Comparison of ENCODE assay signal across 8 cellular contexts in genomic region chr1:209747580-209748262, GRCh38. TPM values are rescaled to one million over a fixed set of nuclear protein-coding genes. Genes with fewer than 3 reads are reported as not detected.
A peak's percentile ranks its signal among the peaks of the same experiment; 100 is the strongest.
DNase-seq lines count a peak whose midpoint lies in the region; ATAC-seq and TF ChIP-seq lines count a peak whose summit lies in the region.

No MANE protein-coding gene starts in this region.

- no peaks in the 10 kb centered on the region for H3K4me1 ChIP-seq in Panc1 (ENCODE audit: control insufficient read depth, insufficient read depth, low read length)

- H3K9me3 ChIP-seq in Panc1 (ENCODE audit: control insufficient read depth, insufficient read depth, low read depth, low read length), result no peaks in the 10 kb centered on the region

- H3K27ac ChIP-seq in Panc1 (ENCODE audit: low read length), result no peak overlapping the region

- TF ChIP-seq CTCF in Panc1 (IDR thresholded peaks at IDR 0.05), result peak; percentile 95
- TF ChIP-seq CTCF in fibroblast of the aortic adventitia (IDR thresholded peaks at IDR 0.05; ENCODE audit: insufficient read depth, low read length), result peak; percentile 83
- TF ChIP-seq CTCF in nephron progenitor cell (IDR thresholded peaks at IDR 0.05), result peak; percentile 89

- H3K36me3 ChIP-seq in Panc1 (ENCODE audit: control insufficient read depth, insufficient read depth, low read length), result no peaks in the 10 kb centered on the region

- no peaks in the 10 kb centered on the region for H3K27me3 Mint-ChIP-seq in activated T-helper 2 cell treated with anti-CD3 and anti-CD28 coated beads, Interferon-gamma antibody, Interleukin-2, Interleukin-4, amounts not matched to agents 10 μg/mL and 5 μg/mL and 100 μg/mL, durations not matched to agents 14 hours and 24 hours and 36 hours (ENCODE audit: low read depth)
- peaks cover 27% of the 10 kb centered on the region for H3K27me3 Mint-ChIP-seq in nephron progenitor cell (ENCODE audit: low read depth, poor library complexity)

- H3K4me3 ChIP-seq in Panc1 (ENCODE audit: low read depth in 2 of 2, low read length in 2 of 2) (peak overlapping the region; percentile 21 to 49), fibroblast of the aortic adventitia (ENCODE audit: low read depth, low read length) (peak overlapping the region; percentile 38)

- H3K36me3 Mint-ChIP-seq in activated T-helper 2 cell treated with anti-CD3 and anti-CD28 coated beads, Interferon-gamma antibody, Interleukin-2, Interleukin-4, amounts not matched to agents 10 μg/mL and 5 μg/mL and 100 μg/mL, durations not matched to agents 14 hours and 24 hours and 36 hours (ENCODE audit: low read depth), result no peaks in the 10 kb centered on the region
- H3K36me3 Mint-ChIP-seq in nephron progenitor cell (ENCODE audit: low read depth), result no peaks in the 10 kb centered on the region

- H3K27ac Mint-ChIP-seq in activated T-helper 2 cell treated with anti-CD3 and anti-CD28 coated beads, Interferon-gamma antibody, Interleukin-2, Interleukin-4, amounts not matched to agents 10 μg/mL and 5 μg/mL and 100 μg/mL, durations not matched to agents 14 hours and 24 hours and 36 hours, result peak overlapping the region; percentile 92
- H3K27ac Mint-ChIP-seq in nephron progenitor cell, result no peak overlapping the region

- peak overlapping the region; percentile 72 for H3K4me3 Mint-ChIP-seq in activated T-helper 2 cell treated with anti-CD3 and anti-CD28 coated beads, Interferon-gamma antibody, Interleukin-2, Interleukin-4, amounts not matched to agents 10 μg/mL and 5 μg/mL and 100 μg/mL, durations not matched to agents 14 hours and 24 hours and 36 hours (ENCODE audit: low read depth)
- peak overlapping the region; percentile 76 for H3K4me3 Mint-ChIP-seq in nephron progenitor cell

- in situ Hi-C loops in Panc1 (cut with HindIII; ENCODE audit: low pct_unique_long_range_greater_than_20kb, low sequenced_read_pairs), result no loop called here

- CTCF ChIA-PET in Panc1 (lab: Charles Lee), result no interaction called here

- DNase-seq in NK-92 treated with Interleukin-12 subunit alpha and Interleukin-12 subunit beta, amount 100 ng/mL, for 24 hours (lab: John Stamatoyannopoulos, UW), result peak; percentile 77
- DNase-seq in NK-92 (lab: John Stamatoyannopoulos, UW; ENCODE audit: unreplicated experiment) (no peak), Panc1 (ENCODE audit: low read depth, low spot score) (peak; percentile 82), fibroblast of the aortic adventitia (ENCODE audit: low read depth) (peak; percentile 95), nephron progenitor cell (peak; percentile 87)
- peak; percentile 79 for DNase-seq in activated T-helper 2 cell treated with anti-CD3 and anti-CD28 coated beads, Interferon-gamma antibody, Interleukin-2, Interleukin-4, amounts not matched to agents 10 μg/mL and 5 μg/mL and 100 μg/mL, durations not matched to agents 14 hours and 24 hours and 36 hours (ENCODE audit: low spot score)
- DNase-seq in stimulated activated naive CD8-positive, alpha-beta T cell treated with anti-CD3 and anti-CD28 coated beads, Interleukin-15, Interleukin-2, amounts not matched to agents 100 U/mL and 50 U/mL, for 24 hours, result peak; percentile 94

- ATAC-seq in HG03103 (IDR thresholded peaks at IDR 0.05; ENCODE audit: low read depth, unreplicated experiment) (peak; percentile 65), Panc1 (peak; percentile 96)
- ATAC-seq in stimulated activated naive CD8-positive, alpha-beta T cell treated with anti-CD3 and anti-CD28 coated beads, Interleukin-15, Interleukin-2, amounts not matched to agents 100 U/mL and 50 U/mL, for 24 hours, result peak; percentile 86

- POLR2A ChIA-PET in Panc1 (lab: Charles Lee), result no interaction called here

- peaks cover 68% of the 10 kb centered on the region for H3K4me1 Mint-ChIP-seq in activated T-helper 2 cell treated with anti-CD3 and anti-CD28 coated beads, Interferon-gamma antibody, Interleukin-2, Interleukin-4, amounts not matched to agents 10 μg/mL and 5 μg/mL and 100 μg/mL, durations not matched to agents 14 hours and 24 hours and 36 hours (ENCODE audit: low read depth)
- peaks cover 6% of the 10 kb centered on the region for H3K4me1 Mint-ChIP-seq in nephron progenitor cell

- no TSS peak for BruUV-seq in Panc1 (replicated peaks; lab: Mats Ljungman, UMichigan)

- H3K9me3 Mint-ChIP-seq in activated T-helper 2 cell treated with anti-CD3 and anti-CD28 coated beads, Interferon-gamma antibody, Interleukin-2, Interleukin-4, amounts not matched to agents 10 μg/mL and 5 μg/mL and 100 μg/mL, durations not matched to agents 14 hours and 24 hours and 36 hours, result no peaks in the 10 kb centered on the region
- no peaks in the 10 kb centered on the region for H3K9me3 Mint-ChIP-seq in nephron progenitor cell

- H3K27me3 ChIP-seq in Panc1 (ENCODE audit: control insufficient read depth, insufficient read depth, low read length), result peaks cover 4% of the 10 kb centered on the region; the same call in 1 of the 2 replicates

- intact Hi-C loops in Panc1 (cut with micrococcal nuclease; ENCODE audit: unreplicated experiment), result loop anchor here (2.0 kb wide), 1 partner anchor 177 kb away; no protein-coding TSS in a partner anchor
- intact Hi-C loops in activated T-helper 2 cell treated with anti-CD3 and anti-CD28 coated beads, Interferon-gamma antibody, Interleukin-2, Interleukin-4, amounts not matched to agents 10 μg/mL and 5 μg/mL and 100 μg/mL, durations not matched to agents 14 hours and 24 hours and 36 hours (cut with micrococcal nuclease), result loop anchor here (1.0 to 5.0 kb wide), 10 partner anchors 11 to 178 kb away; partner anchors contain the start of gene LAMB3

RNA-seq across cellular contexts. Expression of gene TRAF3IP3, which starts 8.1 kb away (rescaled TPM):
- total RNA-seq in Panc1 (2021; ENCODE audit: unreplicated experiment) (0.67 TPM), fibroblast of the aortic adventitia (ENCODE audit: low replicate concordance) (0.65 TPM in 1 of 2 replicates, not detected in the other)
- polyA plus RNA-seq in Panc1 (2012; ENCODE audit: insufficient read length), result not detected
- total RNA-seq in activated T-helper 2 cell treated with anti-CD3 and anti-CD28 coated beads, Interferon-gamma antibody, Interleukin-2, Interleukin-4, amounts not matched to agents 10 μg/mL and 5 μg/mL and 100 μg/mL, durations not matched to agents 14 hours and 24 hours and 36 hours, result 386 and 390 TPM in 2 replicates

RNA-seq across cellular contexts. Expression of gene C1orf74, which starts 36.6 kb away (rescaled TPM):
- total RNA-seq in Panc1 (2021; ENCODE audit: unreplicated experiment), result 1.7 TPM
- polyA plus RNA-seq in Panc1 (2012; ENCODE audit: insufficient read length), result 0.97 TPM
- total RNA-seq in activated T-helper 2 cell treated with anti-CD3 and anti-CD28 coated beads, Interferon-gamma antibody, Interleukin-2, Interleukin-4, amounts not matched to agents 10 μg/mL and 5 μg/mL and 100 μg/mL, durations not matched to agents 14 hours and 24 hours and 36 hours, result 2.8 and 3.0 TPM in 2 replicates
- total RNA-seq in fibroblast of the aortic adventitia (ENCODE audit: low replicate concordance), result 2.4 and 3.6 TPM in 2 replicates

RNA-seq across cellular contexts. Expression of gene HSD11B1, which starts 43.1 kb away (rescaled TPM):
- total RNA-seq in Panc1 (2021; ENCODE audit: unreplicated experiment), result not detected
- polyA plus RNA-seq in Panc1 (2012; ENCODE audit: insufficient read length), result not detected
- total RNA-seq in activated T-helper 2 cell treated with anti-CD3 and anti-CD28 coated beads, Interferon-gamma antibody, Interleukin-2, Interleukin-4, amounts not matched to agents 10 μg/mL and 5 μg/mL and 100 μg/mL, durations not matched to agents 14 hours and 24 hours and 36 hours, result 8.2 and 8.6 TPM in 2 replicates
- 6.3 and 33.3 TPM in 2 replicates for total RNA-seq in fibroblast of the aortic adventitia (ENCODE audit: low replicate concordance)

RNA-seq across cellular contexts. Expression of gene IRF6, which starts 58.2 kb away (rescaled TPM):
- total RNA-seq in Panc1 (2021; ENCODE audit: unreplicated experiment) (0.64 TPM), fibroblast of the aortic adventitia (ENCODE audit: low replicate concordance) (3.1 TPM in 1 of 2 replicates, not detected in the other)
- polyA plus RNA-seq in Panc1 (2012; ENCODE audit: insufficient read length), result 0.28 TPM
- 0.25 TPM in 1 of 2 replicates, not detected in the other for total RNA-seq in activated T-helper 2 cell treated with anti-CD3 and anti-CD28 coated beads, Interferon-gamma antibody, Interleukin-2, Interleukin-4, amounts not matched to agents 10 μg/mL and 5 μg/mL and 100 μg/mL, durations not matched to agents 14 hours and 24 hours and 36 hours

Comparison
In these comparisons a context has a peak if more than half of its experiments do, and no peak if none do; other contexts are left out.
1. RNA of gene TRAF3IP3, which starts 8.1 kb away (total RNA-seq): 386 to 390 TPM in activated T-helper 2 cell treated with anti-CD3 and anti-CD28 coated beads, Interferon-gamma antibody, Interleukin-2, Interleukin-4, amounts not matched to agents 10 μg/mL and 5 μg/mL and 100 μg/mL, durations not matched to agents 14 hours and 24 hours and 36 hours; 0.67 TPM in Panc1 (single experiment) and 0.65 TPM in fibroblast of the aortic adventitia; every median in the first group is over 100 times any median in the second.
2. Peak in every context shown above with its lines, with median percentiles within 50 percentile points of each other: ATAC-seq and CTCF ChIP-seq.